Comparison of ENCODE assay signal across 9 cellular contexts in genomic region chr1:31182352-31182751, GRCh38. TPM values are rescaled to one million over a fixed set of nuclear protein-coding genes. Genes with fewer than 3 reads are reported as not detected.
DNase-seq lines count a peak whose midpoint lies in the region; ATAC-seq and TF ChIP-seq lines count a peak whose summit lies in the region.
"Had no signal": no experiment of that assay in that cellular context is flagged by ENCODE, and none has a peak within 500 bp of the region (broad histone marks: within the 10 kb centered on the region; RNA-seq: fewer than 3 reads in every experiment).

No MANE protein-coding gene starts in this region.

- peak overlapping the region; percentile 0 to 35 (median 17) for H3K4me3 ChIP-seq in stomach

- WGBS in stomach, 5 donors: 1 to 4% (median 3%) methylated on average over 10 to 18 of the region's 18 CpGs

- H3K27ac Mint-ChIP-seq in naive B cell: peak overlapping the region in 2 of 6 donors; percentile 6 to 58

- no peaks in the 10 kb centered on the region for H3K36me3 Mint-ChIP-seq in naive B cell

- no peak for TF ChIP-seq EP300 in stomach (IDR thresholded peaks at IDR 0.05)

- no peaks in the 10 kb centered on the region for H3K9me3 ChIP-seq in stomach

- peaks cover 35 to 64% (median 53%) of the 10 kb centered on the region in 3 donors for H3K27me3 Mint-ChIP-seq in naive B cell

- H3K4me1 Mint-ChIP-seq in naive B cell: peaks cover 8 to 12% (median 10%) of the 10 kb centered on the region in 3 donors

- H3K27me3 ChIP-seq in stomach: peaks cover 0 to 50% (median 25%) of the 10 kb centered on the region in 3 donors

- H3K4me3 Mint-ChIP-seq in naive B cell: peak overlapping the region in 3 of 8 donors; percentile 28 to 47 (median 40)

- H3K9me3 Mint-ChIP-seq in naive B cell: peaks cover 0 to 10% (median 0%) of the 10 kb centered on the region in 7 donors

- H3K4me1 ChIP-seq in stomach: peaks cover 8 to 17% (median 14%) of the 10 kb centered on the region in 4 donors

- intact Hi-C loops in stomach (cut with DNase I; ENCODE audit: low total_unique reads): loop anchor here (10.0 kb wide), 1 partner anchor 242 kb away; no protein-coding TSS in a partner anchor

- ATAC-seq in naive B cell (ENCODE audit: low read depth in 2 of 2): peak; percentile 49 to 53

- DNase-seq in NCI-H748 (lab: John Stamatoyannopoulos, UW; ENCODE audit: unreplicated experiment): peak; percentile 10
- no peak for DNase-seq in NCI-H748 treated with DMSO at 0.1 percent for 48 hours (lab: John Stamatoyannopoulos, UW)
- peak; percentile 52 for DNase-seq in NCI-H774 (lab: John Stamatoyannopoulos, UW)
- peak; percentile 83 for DNase-seq in activated CD8-positive, alpha-beta memory T cell treated with anti-CD3 and anti-CD28 coated beads, Interleukin-2, amount 50 U/mL, for 48 hours
- DNase-seq in erythroblast (lab: John Stamatoyannopoulos, UW): peak; percentile 49 to 67
- peak; percentile 42 for DNase-seq in naive B cell
- DNase-seq in stomach: peak; percentile 56
- no peak for DNase-seq in DMS114 treated with DMSO at 0.1 percent for 48 hours (lab: John Stamatoyannopoulos, UW; ENCODE audit: unreplicated experiment)

- H3K36me3 ChIP-seq in stomach: no peaks in the 10 kb centered on the region

- TF ChIP-seq POLR2A in erythroblast (IDR thresholded peaks at IDR 0.05; ENCODE audit: low read length) (no peak), stomach (IDR thresholded peaks at IDR 0.05) (no peak)

- no peak overlapping the region for H3K27ac ChIP-seq in stomach
- H3K27ac ChIP-seq: C4-2B had no signal

- no peak for TF ChIP-seq CTCF in stomach (IDR thresholded peaks at IDR 0.05)

RNA-seq across cellular contexts. Expression of gene NKAIN1, which starts 57.3 kb away (rescaled TPM):
- polyA plus RNA-seq in naive B cell (ENCODE audit: low read depth in 6 of 6): not detected
- total RNA-seq in stomach: not detected
- polyA plus RNA-seq in stomach: under 1 TPM in 1 of 3 donors, not detected in 2; 0.08 TPM

Comparison
In these comparisons a context has a peak if more than half of its experiments do, and no peak if none do; other contexts are left out.
1. DNase-seq: peak in NCI-H748 (single experiment), NCI-H774 (single experiment), activated CD8-positive, alpha-beta memory T cell treated with anti-CD3 and anti-CD28 coated beads, Interleukin-2, amount 50 U/mL, for 48 hours (single experiment), erythroblast (2 of 2), naive B cell (single experiment) and stomach (single experiment); none in NCI-H748 treated with DMSO at 0.1 percent for 48 hours (single experiment) and DMS114 treated with DMSO at 0.1 percent for 48 hours (single experiment).